Comparison of ENCODE assay signal across 15 cellular contexts in the genomic region with DNA sequence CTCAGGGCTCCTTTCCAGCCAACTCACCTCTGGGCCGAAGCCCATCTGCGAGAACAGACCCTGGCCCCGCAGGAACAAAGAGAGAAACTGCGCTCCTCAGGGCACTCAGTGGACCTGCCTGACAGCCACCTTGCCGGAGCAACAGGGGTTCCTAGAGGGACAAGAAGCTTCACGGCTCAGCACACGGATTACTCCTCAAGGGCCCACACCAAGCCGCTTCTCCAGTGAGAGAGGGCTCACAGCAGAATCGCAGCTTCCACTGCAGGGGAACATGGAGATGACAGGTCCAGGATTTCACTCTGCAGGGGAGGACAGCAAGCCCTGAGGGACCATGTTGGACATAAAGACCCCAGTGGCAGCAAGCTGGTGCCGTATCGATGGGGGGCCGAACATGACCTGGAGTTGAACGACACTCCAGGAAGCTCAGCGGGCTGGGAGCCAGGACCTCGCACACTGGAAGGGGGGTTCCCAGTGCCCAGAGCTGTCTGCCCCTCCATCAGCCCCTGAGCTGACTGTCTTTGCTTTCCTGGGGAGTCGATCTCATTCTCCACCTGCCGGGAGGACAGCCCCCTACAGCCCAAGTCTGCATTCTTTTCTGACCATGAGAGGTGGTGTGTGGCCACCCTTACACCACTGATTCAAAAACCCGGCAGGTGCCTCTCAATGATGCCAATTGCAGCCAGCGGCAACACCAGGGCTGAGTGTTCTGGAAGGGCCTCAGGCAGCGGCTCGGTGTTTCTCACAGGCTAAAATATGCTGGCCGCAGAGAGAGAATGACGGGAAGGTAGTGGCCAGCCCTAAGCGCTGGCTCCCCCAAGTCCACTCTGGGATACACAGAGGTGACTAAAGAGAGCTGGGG.
"Had no signal": no experiment of that assay in that cellular context is flagged by ENCODE, and none has a peak within 500 bp of the region (broad histone marks: within the 10 kb centered on the region; RNA-seq: fewer than 3 reads in every experiment).

No MANE protein-coding gene starts in this region.

- H3K9me3 Mint-ChIP-seq: activated CD4-positive, alpha-beta memory T cell treated with anti-CD3 and anti-CD28 coated beads, Interleukin-2, amount 10 ng/mL, durations not matched to agents 7 days and 5 days; activated naive CD4-positive, alpha-beta T cell treated with anti-CD3 and anti-CD28 coated beads, Interleukin-2, amount 10 ng/mL, durations not matched to agents 7 days and 5 days; neural crest cell had no signal

- H3K4me1 Mint-ChIP-seq: activated CD4-positive, alpha-beta memory T cell treated with anti-CD3 and anti-CD28 coated beads, Interleukin-2, amount 10 ng/mL, durations not matched to agents 7 days and 5 days; activated naive CD4-positive, alpha-beta T cell treated with anti-CD3 and anti-CD28 coated beads, Interleukin-2, amount 10 ng/mL, durations not matched to agents 7 days and 5 days; neural crest cell had no signal

- H3K4me3 Mint-ChIP-seq: activated CD4-positive, alpha-beta memory T cell treated with anti-CD3 and anti-CD28 coated beads, Interleukin-2, amount 10 ng/mL, durations not matched to agents 7 days and 5 days; activated naive CD4-positive, alpha-beta T cell treated with anti-CD3 and anti-CD28 coated beads, Interleukin-2, amount 10 ng/mL, durations not matched to agents 7 days and 5 days; naive thymus-derived CD4-positive, alpha-beta T cell; neural crest cell; stimulated activated naive CD8-positive, alpha-beta T cell treated with anti-CD3 and anti-CD28 coated beads, Interleukin-15, Interleukin-2, amounts not matched to agents 100 ng/mL and 50 ng/mL, for 24 hours; T-helper 1 cell treated with Interleukin-12 subunit alpha and Interleukin-12 subunit beta and Interleukin-4 antibody, amounts not matched to agents 30 μg/mL and 1 μg/mL, for 36 hours had no signal

- ATAC-seq: left lung; naive thymus-derived CD4-positive, alpha-beta T cell had no signal

- H3K27ac Mint-ChIP-seq: activated CD4-positive, alpha-beta memory T cell treated with anti-CD3 and anti-CD28 coated beads, Interleukin-2, amount 10 ng/mL, durations not matched to agents 7 days and 5 days; activated naive CD4-positive, alpha-beta T cell treated with anti-CD3 and anti-CD28 coated beads, Interleukin-2, amount 10 ng/mL, durations not matched to agents 7 days and 5 days; naive thymus-derived CD4-positive, alpha-beta T cell; stimulated activated naive CD8-positive, alpha-beta T cell treated with anti-CD3 and anti-CD28 coated beads, Interleukin-15, Interleukin-2, amounts not matched to agents 100 ng/mL and 50 ng/mL, for 24 hours; T-helper 1 cell treated with Interleukin-12 subunit alpha and Interleukin-12 subunit beta and Interleukin-4 antibody, amounts not matched to agents 30 μg/mL and 1 μg/mL, for 36 hours had no signal

- H3K27me3 Mint-ChIP-seq: activated CD4-positive, alpha-beta memory T cell treated with anti-CD3 and anti-CD28 coated beads, Interleukin-2, amount 10 ng/mL, durations not matched to agents 7 days and 5 days; activated naive CD4-positive, alpha-beta T cell treated with anti-CD3 and anti-CD28 coated beads, Interleukin-2, amount 10 ng/mL, durations not matched to agents 7 days and 5 days; stimulated activated naive CD8-positive, alpha-beta T cell treated with anti-CD3 and anti-CD28 coated beads, Interleukin-15, Interleukin-2, amounts not matched to agents 100 ng/mL and 50 ng/mL, for 24 hours had no signal

- H3K36me3 Mint-ChIP-seq: activated naive CD4-positive, alpha-beta T cell treated with anti-CD3 and anti-CD28 coated beads, Interleukin-2, amount 10 ng/mL, durations not matched to agents 7 days and 5 days; naive thymus-derived CD4-positive, alpha-beta T cell had no signal

- DNase-seq: activated CD4-positive, alpha-beta memory T cell treated with anti-CD3 and anti-CD28 coated beads, Interleukin-2, amount 10 ng/mL, durations not matched to agents 7 days and 5 days; activated CD4-positive, alpha-beta T cell treated with anti-CD3 and anti-CD28 coated beads for 48 hours; activated effector memory CD4-positive, alpha-beta T cell treated with anti-CD3 and anti-CD28 coated beads, Interleukin-2, amount 50 U/mL, for 16 hours; activated naive CD4-positive, alpha-beta T cell treated with anti-CD3 and anti-CD28 coated beads, Interleukin-2, amount 10 ng/mL, durations not matched to agents 7 days and 5 days; amygdala; cerebellar nuclear complex; cortex of kidney; foreskin fibroblast; left lung; naive thymus-derived CD4-positive, alpha-beta T cell; occipital lobe; stimulated activated CD4-positive, alpha-beta T cell treated with anti-CD3 and anti-CD28 coated beads, Interleukin-4, amount 100 ng/mL, for 24 hours had no signal
